Comparison of ENCODE assay signal across 1 cellular context in genomic region chr22:23913306-23913660, GRCh38.
TF ChIP-seq lines count a peak whose summit lies in the region.

No MANE protein-coding gene starts in this region.

TF ChIP-seq in HCT116, 20 proteins besides CTCF, POLR2A, EP300 and RAD21 (continued from another document):
- no peak for TF ChIP-seq ATF3 (IDR thresholded peaks at IDR 0.05)
- TF ChIP-seq ELF1 (IDR thresholded peaks at IDR 0.05; ENCODE audit: borderline replicate concordance, low read depth), result no peak
- TF ChIP-seq SP1 (IDR thresholded peaks at IDR 0.05; ENCODE audit: low read depth), result no peak
TF ChIP-seq in HCT116: peak in this region for 0.
